18 cellular contexts compared by ENCODE assay signal in the genomic region with DNA sequence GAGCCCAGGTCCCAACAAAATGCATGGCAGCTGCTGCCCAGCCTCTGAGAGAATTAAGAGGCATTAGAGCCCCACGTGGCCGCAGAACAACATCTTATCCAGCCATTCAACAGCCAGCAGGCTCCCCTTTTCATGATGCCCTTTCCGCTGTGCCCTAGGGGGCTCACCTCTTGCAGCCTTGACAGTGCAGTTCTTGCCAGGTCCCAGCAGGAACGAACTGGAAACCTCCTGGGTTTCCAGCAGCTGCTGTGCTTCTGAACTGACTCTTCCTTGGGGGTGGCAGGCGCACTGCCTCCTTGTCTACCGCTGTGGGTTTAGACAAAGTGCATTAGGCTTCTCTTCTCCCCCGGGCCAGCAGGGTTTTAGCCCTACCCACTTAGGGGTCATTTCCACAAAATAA.
DNase-seq lines count a peak whose midpoint lies in the region; TF ChIP-seq lines count a peak whose summit lies in the region.
"Had no signal": no experiment of that assay in that cellular context is flagged by ENCODE, and none has a peak within 500 bp of the region (broad histone marks: within the 10 kb centered on the region; RNA-seq: fewer than 3 reads in every experiment).

No MANE protein-coding gene starts in this region.

- TF ChIP-seq CTCF in WERI-Rb-1 (IDR thresholded peaks at IDR 0.05; ENCODE audit: low read depth, low read length) (no peak), MM.1S (IDR thresholded peaks at IDR 0.05; ENCODE audit: low read length) (no peak)

- H3K4me3 ChIP-seq in WERI-Rb-1 (ENCODE audit: low read depth, low read length) (no peak overlapping the region), MM.1S (ENCODE audit: low read length) (no peak overlapping the region)
- H3K4me3 ChIP-seq: A549, GM23338 had no signal

- no peak overlapping the region for H3K4me2 ChIP-seq in MM.1S (ENCODE audit: low read depth, low read length)
- H3K4me2 ChIP-seq: A549, GM23338 had no signal

- H3K9me3 ChIP-seq in WERI-Rb-1 (ENCODE audit: severe bottlenecking) (peaks cover 2% of the 10 kb centered on the region), MM.1S (replicated peaks; ENCODE audit: insufficient read depth, low read length) (no peaks in the 10 kb centered on the region)

- DNase-seq in DMS 273 (lab: John Stamatoyannopoulos, UW; ENCODE audit: unreplicated experiment) (peak; percentile 9), DMS 273 treated with DMSO at 0.1 percent for 48 hours (lab: John Stamatoyannopoulos, UW) (no peak), NCI-H345 (lab: John Stamatoyannopoulos, UW) (peak; percentile 6), NCI-H345 treated with DMSO at 0.1 percent for 48 hours (lab: John Stamatoyannopoulos, UW; ENCODE audit: unreplicated experiment) (no peak), LHCN-M2 (ENCODE audit: low read depth) (peak; percentile 3), WERI-Rb-1 (peak; percentile 40), MM.1S (no peak), HuH-7.5 (ENCODE audit: low spot score) (no peak)
- DNase-seq: AML-193; CD4-positive, alpha-beta T cell; HCEC 1CT; HFFc6; IMR-90 had no signal

- no peak overlapping the region for H3K27ac ChIP-seq in WERI-Rb-1
- H3K27ac ChIP-seq in MM.1S (ENCODE audit: low read length) = no peak overlapping the region
- H3K27ac ChIP-seq: 22Rv1, A549, C4-2B, HL-60 had no signal

- H4K20me1 ChIP-seq in MM.1S (ENCODE audit: insufficient read depth, low read length) = no peaks in the 10 kb centered on the region

- H3K79me2 ChIP-seq in MM.1S (ENCODE audit: low read length) = no peaks in the 10 kb centered on the region

- H3K27me3 ChIP-seq in WERI-Rb-1 (ENCODE audit: insufficient read depth, low read depth, severe bottlenecking) (no peaks in the 10 kb centered on the region), MM.1S (replicated peaks; ENCODE audit: insufficient read depth, low read length) (no peaks in the 10 kb centered on the region)

- no peaks in the 10 kb centered on the region for H3K9me2 ChIP-seq in MM.1S (replicated peaks; ENCODE audit: insufficient read depth, low read length)

- H3K4me1 ChIP-seq in MM.1S (ENCODE audit: low read length) = no peaks in the 10 kb centered on the region
- H3K4me1 ChIP-seq: A549 had no signal

- H3K36me3 ChIP-seq in WERI-Rb-1 (no peaks in the 10 kb centered on the region), MM.1S (replicated peaks; ENCODE audit: insufficient read depth, low read length) (no peaks in the 10 kb centered on the region)

- no peaks in the 10 kb centered on the region for H3F3A ChIP-seq in MM.1S (ENCODE audit: insufficient read depth, low read length)

- H3K9ac ChIP-seq in MM.1S (ENCODE audit: low read length) = no peak overlapping the region

- no peak overlapping the region for H2AFZ ChIP-seq in MM.1S (ENCODE audit: low read length)
- H2AFZ ChIP-seq: GM23338 had no signal

Comparison
In these comparisons a context has a peak if more than half of its experiments do, and no peak if none do; other contexts are left out.
1. DNase-seq: peak in DMS 273 (single experiment), NCI-H345 (single experiment), LHCN-M2 (single experiment) and WERI-Rb-1 (single experiment); none in DMS 273 treated with DMSO at 0.1 percent for 48 hours (single experiment), NCI-H345 treated with DMSO at 0.1 percent for 48 hours (single experiment), MM.1S (single experiment) and HuH-7.5 (single experiment).